15 cellular contexts compared by ENCODE assay signal in the genomic region with DNA sequence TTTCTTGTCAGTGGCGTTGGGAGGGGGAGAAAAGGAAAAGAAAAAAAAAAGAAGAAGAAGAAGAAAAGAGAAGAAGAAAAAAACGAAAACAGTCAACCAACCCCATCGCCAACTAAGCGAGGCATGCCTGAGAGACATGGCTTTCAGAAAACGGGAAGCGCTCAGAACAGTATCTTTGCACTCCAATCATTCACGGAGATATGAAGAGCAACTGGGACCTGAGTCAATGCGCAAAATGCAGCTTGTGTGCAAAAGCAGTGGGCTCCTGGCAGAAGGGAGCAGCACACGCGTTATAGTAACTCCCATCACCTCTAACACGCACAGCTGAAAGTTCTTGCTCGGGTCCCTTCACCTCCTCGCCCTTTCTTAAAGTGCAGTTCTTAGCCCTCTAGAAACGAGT. TPM values are rescaled to one million over a fixed set of nuclear protein-coding genes. Genes with fewer than 3 reads are reported as not detected.
DNase-seq lines count a peak whose midpoint lies in the region; ATAC-seq, FAIRE-seq and TF ChIP-seq lines count a peak whose summit lies in the region.
"Had no signal": no experiment of that assay in that cellular context is flagged by ENCODE, and none has a peak within 500 bp of the region (broad histone marks: within the 10 kb centered on the region; RNA-seq: fewer than 3 reads in every experiment).

No MANE protein-coding gene starts in this region.

- no peak overlapping the region for H3K27ac ChIP-seq in iPS-18a (ENCODE audit: low read length)
- H3K27ac ChIP-seq in RWPE1 = no peak overlapping the region
- H3K27ac ChIP-seq: BLaER1, brain microvascular endothelial cell had no signal

- H3K4me3 ChIP-seq in iPS-18a (ENCODE audit: low read length) = peak overlapping the region; percentile 64

- DNase-seq in COR-L47 (lab: John Stamatoyannopoulos, UW) (peak; percentile 29), GM12891 (ENCODE audit: insufficient read length, low spot score) (no peak), NCI-H748 treated with DMSO at 0.1 percent for 48 hours (lab: John Stamatoyannopoulos, UW) (peak; percentile 63), COLO829 (ENCODE audit: low spot score) (no peak), head of caudate nucleus (no peak), RWPE1 (ENCODE audit: low spot score) (no peak)
- DNase-seq: activated CD8-positive, alpha-beta T cell treated with anti-CD3 and anti-CD28 coated beads, Interleukin-2, amount 10 ng/mL, durations not matched to agents 7 days and 5 days; activated gamma-delta T cell treated with Interleukin-2 at 50 U/mL for 16 hours; brain microvascular endothelial cell; Karpas-422; left colon; stimulated activated CD4-positive, alpha-beta T cell treated with anti-CD3 and anti-CD28 coated beads, Interleukin-15, amount 100 ng/mL, for 24 hours had no signal

- no peak for TF ChIP-seq CTCF in RWPE1 (conservative IDR thresholded peaks at IDR 0.05; ENCODE audit: low read depth)

- intact Hi-C loops in head of caudate nucleus (cut with DNase I) = no loop called here

- POLR2A ChIA-PET in RWPE1 (lab: Yijun Ruan, JAX; ENCODE audit: low non-redundant PET) = no interaction called here

- H3K9me3 ChIP-seq in iPS-18a (ENCODE audit: control insufficient read depth, low read depth, low read length) = peaks cover 10% of the 10 kb centered on the region

- ATAC-seq in GM18511 (IDR thresholded peaks at IDR 0.05; ENCODE audit: unreplicated experiment) = no peak
- ATAC-seq: left colon had no signal

- FAIRE-seq in GM12891 (lab: Jason Lieb, UNC) = peak; percentile 33

- no peak overlapping the region for H3K9ac ChIP-seq in iPS-18a (ENCODE audit: low read length)
- H3K9ac ChIP-seq: BLaER1 had no signal

- no peaks in the 10 kb centered on the region for H3K36me3 ChIP-seq in iPS-18a (ENCODE audit: control insufficient read depth, low read depth, low read length)
- H3K36me3 ChIP-seq: BLaER1, brain microvascular endothelial cell had no signal

- TF ChIP-seq POLR2A in GM12891 (IDR thresholded peaks at IDR 0.05; ENCODE audit: low read depth, low read length) = no peak

- H3K27me3 ChIP-seq in iPS-18a (ENCODE audit: control insufficient read depth, insufficient read depth, low read length) = peaks cover 100% of the 10 kb centered on the region

- CTCF ChIA-PET in RWPE1 (lab: Yijun Ruan, JAX) = no interaction called here

- peaks cover 28% of the 10 kb centered on the region for H3K4me1 ChIP-seq in iPS-18a (ENCODE audit: control insufficient read depth, low read depth, low read length)

TF ChIP-seq in GM12891, 5 proteins besides CTCF, POLR2A, EP300 and RAD21:
- TF ChIP-seq PAX5 (IDR thresholded peaks at IDR 0.05; ENCODE audit: insufficient read depth, low read length, severe bottlenecking) (no peak), SPI1 (IDR thresholded peaks at IDR 0.05; ENCODE audit: low read depth, low read length) (peak; percentile 63), POU2F2 (IDR thresholded peaks at IDR 0.05; ENCODE audit: low read depth, low read length) (no peak), TAF1 (IDR thresholded peaks at IDR 0.05; ENCODE audit: low read depth, low read length) (no peak), POLR2AphosphoS5 (IDR thresholded peaks at IDR 0.05; ENCODE audit: low read depth, low read length) (no peak)

RNA-seq across cellular contexts. Expression of a gene that starts 1.9 kb away (rescaled TPM):
- polyA plus RNA-seq in GM12891 (2012; ENCODE audit: low read depth, missing spikeins) = 0.47 TPM

RNA-seq across cellular contexts. Expression of a gene that starts 42.3 kb away (rescaled TPM):
- polyA plus RNA-seq in GM12891 (2012; ENCODE audit: low read depth, missing spikeins) = 0.01 TPM

Comparison
In these comparisons a context has a peak if more than half of its experiments do, and no peak if none do; other contexts are left out.
1. DNase-seq: peak in COR-L47 (single experiment) and NCI-H748 treated with DMSO at 0.1 percent for 48 hours (single experiment); none in GM12891 (single experiment), COLO829 (single experiment), head of caudate nucleus (0 of 42) and RWPE1 (single experiment).